15 cellular contexts compared by ENCODE assay signal in genomic region chr3:120404876-120405275, GRCh38. TPM values are rescaled to one million over a fixed set of nuclear protein-coding genes. Genes with fewer than 3 reads are reported as not detected.
A peak's percentile ranks its signal among the peaks of the same experiment; 100 is the strongest.
DNase-seq lines count a peak whose midpoint lies in the region; ATAC-seq and TF ChIP-seq lines count a peak whose summit lies in the region.
"Had no signal": no experiment of that assay in that cellular context is flagged by ENCODE, and none has a peak within 500 bp of the region (broad histone marks: within the 10 kb centered on the region; RNA-seq: fewer than 3 reads in every experiment).

No MANE protein-coding gene starts in this region.

- H3K23ac ChIP-seq in IMR-90 (ENCODE audit: low read depth, low read length): no peak overlapping the region

- H2BK120ac ChIP-seq in IMR-90 (ENCODE audit: low read depth, low read length): no peak overlapping the region

- ATAC-seq in IMR-90 (ENCODE audit: low read depth) (peak; percentile 46; the same call in 1 of the 2 replicates), gastrocnemius medialis (no peak)
- ATAC-seq: CD8-positive, alpha-beta T cell had no signal

- H3K9me1 ChIP-seq in IMR-90 (ENCODE audit: insufficient read depth, low read length): peaks cover 14% of the 10 kb centered on the region

- no peak overlapping the region for H4K8ac ChIP-seq in IMR-90 (ENCODE audit: low read depth in 2 of 2, low read length in 2 of 2)

- H3K9me3 ChIP-seq in IMR-90 (ENCODE audit: control insufficient read depth, insufficient read depth, low read length) (no peaks in the 10 kb centered on the region), vagina (no peaks in the 10 kb centered on the region), gastrocnemius medialis (no peaks in the 10 kb centered on the region)

- dilution Hi-C loops in IMR-90 (cut with HindIII; ENCODE audit: low sequenced_read_pairs, unreplicated experiment): no loop called here

- 100% methylated on average over 1 of the region's 3 CpGs; no CpG with 5 or more reads in 1 of the 2 experiments for WGBS in IMR-90 (ENCODE audit: extremely low coverage in 2 of 2, insufficient read length in 1 of 2), 2 experiments

- H3K27me3 ChIP-seq in IMR-90 (ENCODE audit: control insufficient read depth, insufficient read depth, low read length): no peaks in the 10 kb centered on the region
- no peaks in the 10 kb centered on the region for H3K27me3 ChIP-seq in vagina
- no peaks in the 10 kb centered on the region for H3K27me3 ChIP-seq in gastrocnemius medialis

- H3K4ac ChIP-seq in IMR-90 (ENCODE audit: low read depth, low read length): no peak overlapping the region

- H2AFZ ChIP-seq in IMR-90 (replicated peaks; ENCODE audit: low read length, poor library complexity): no peak overlapping the region

- CTCF ChIA-PET in IMR-90 (lab: Yijun Ruan, JAX): interaction anchor here (1.5 kb wide), 1 partner anchor 12 kb away, joined by 4 read pairs; no protein-coding TSS in a partner anchor

- no peak for TF ChIP-seq CTCF in IMR-90 (conservative IDR thresholded peaks at IDR 0.05; ENCODE audit: low read depth, low read length)
- no peak for TF ChIP-seq CTCF in chondrocyte (IDR thresholded peaks at IDR 0.05)
- TF ChIP-seq CTCF in nephron progenitor cell (IDR thresholded peaks at IDR 0.05): no peak
- TF ChIP-seq CTCF in vagina (IDR thresholded peaks at IDR 0.05): no peak
- no peak for TF ChIP-seq CTCF in gastrocnemius medialis (IDR thresholded peaks at IDR 0.05 in 4 of 5, conservative IDR thresholded peaks at IDR 0.05 in 1 of 5)

- no peak overlapping the region for H4K91ac ChIP-seq in IMR-90 (ENCODE audit: insufficient read depth, low read depth, low read length)

- H2BK15ac ChIP-seq in IMR-90 (ENCODE audit: low read depth, low read length): no peak overlapping the region

- in situ Hi-C loops in IMR-90 (cut with MboI; ENCODE audit: low sequenced_read_pairs) (loop anchor here (5.0 kb wide), 1 partner anchor 163 kb away; no protein-coding TSS in a partner anchor), gastrocnemius medialis (cut with MboI; ENCODE audit: low sequenced_read_pairs in 4 of 4) (loop anchor here in 3 of 4 donors (10.0 to 25.0 kb wide), 2 partner anchors 160 to 518 kb away; no protein-coding TSS in a partner anchor)

- TF ChIP-seq RAD21 in IMR-90 (IDR thresholded peaks at IDR 0.05; ENCODE audit: low read length): no peak

- POLR2A ChIA-PET in IMR-90 (lab: Charles Lee; ENCODE audit: unreplicated experiment): no interaction called here

- DNase-seq in ELR (ENCODE audit: low read depth): peak; percentile 38
- peak; percentile 25 for DNase-seq in IMR-90
- no peak for DNase-seq in chondrocyte (ENCODE audit: low spot score)
- no peak for DNase-seq in nephron progenitor cell
- no peak for DNase-seq in vagina (ENCODE audit: extremely low spot score in 2 of 2)
- DNase-seq in SIG-M5 (lab: John Stamatoyannopoulos, UW): no peak
- no peak for DNase-seq in amniotic stem cell (lab: John Stamatoyannopoulos, UW)
- no peak for DNase-seq in gastrocnemius medialis
- DNase-seq: CD8-positive, alpha-beta T cell; DND-41; NCI-H146; NCI-H2107; NCI-H226; NCI-H526 treated with DMSO at 0.1 percent for 48 hours; RPMI8226 had no signal

- BruUV-seq in IMR-90 (replicated peaks; lab: Mats Ljungman, UMichigan): no TSS peak

- TF ChIP-seq POLR2A in IMR-90 (IDR thresholded peaks at IDR 0.05; ENCODE audit: low read depth, low read length) (no peak), vagina (IDR thresholded peaks at IDR 0.05) (no peak), gastrocnemius medialis (IDR thresholded peaks at IDR 0.05) (no peak)

- H2BK20ac ChIP-seq in IMR-90 (ENCODE audit: low read depth, low read length): no peak overlapping the region

- no peak overlapping the region for H3K56ac ChIP-seq in IMR-90 (ENCODE audit: extremely low read depth, insufficient read depth, low read length)

- H2AK5ac ChIP-seq in IMR-90 (ENCODE audit: low read depth, low read length): no peak overlapping the region

- H3K27me3 Mint-ChIP-seq in chondrocyte (ENCODE audit: low read depth) (no peaks in the 10 kb centered on the region), nephron progenitor cell (ENCODE audit: low read depth, poor library complexity) (no peaks in the 10 kb centered on the region)

- H3K18ac ChIP-seq in IMR-90 (ENCODE audit: low read depth, low read length): no peak overlapping the region

- H3K36me3 ChIP-seq in IMR-90 (ENCODE audit: control insufficient read depth, insufficient read depth, low read length): peaks cover 79% of the 10 kb centered on the region
- peaks cover 10 to 84% of the 10 kb centered on the region in 2 donors for H3K36me3 ChIP-seq in vagina
- H3K36me3 ChIP-seq in gastrocnemius medialis: peaks cover 0 to 32% of the 10 kb centered on the region in 2 donors

- no peak overlapping the region for H4K5ac ChIP-seq in IMR-90 (ENCODE audit: low read depth, low read length)

- no peak overlapping the region for H3K4me2 ChIP-seq in IMR-90 (ENCODE audit: low read depth, low read length)

- no peak overlapping the region for H2BK5ac ChIP-seq in IMR-90 (ENCODE audit: low read depth, low read length, poor library complexity, severe bottlenecking)

- H3K27ac Mint-ChIP-seq in chondrocyte (ENCODE audit: unreplicated experiment) (peak overlapping the region; percentile 39), nephron progenitor cell (peak overlapping the region; percentile 35)
- H3K27ac Mint-ChIP-seq: CD8-positive, alpha-beta T cell had no signal

- H3K4me3 Mint-ChIP-seq in chondrocyte (ENCODE audit: unreplicated experiment) (no peak overlapping the region), nephron progenitor cell (no peak overlapping the region)
- H3K4me3 Mint-ChIP-seq: CD8-positive, alpha-beta T cell had no signal

- no peak overlapping the region for H2AK9ac ChIP-seq in IMR-90 (replicated peaks; ENCODE audit: low read depth, low read length, poor library complexity)

- 0 out of 2 replicates have a peak, but pooled peaks cover 6% of the 10 kb centered on the region for H4K20me1 ChIP-seq in IMR-90 (ENCODE audit: insufficient read depth, low read length)

- H3K14ac ChIP-seq in IMR-90 (replicated peaks; ENCODE audit: low read depth, low read length): no peak overlapping the region

- peaks cover 79% of the 10 kb centered on the region for H3K36me3 Mint-ChIP-seq in chondrocyte (ENCODE audit: low read depth)
- H3K36me3 Mint-ChIP-seq in nephron progenitor cell (ENCODE audit: low read depth): peaks cover 84% of the 10 kb centered on the region
- H3K36me3 Mint-ChIP-seq: CD8-positive, alpha-beta T cell had no signal

- no peak overlapping the region for H3K4me3 ChIP-seq in IMR-90 (ENCODE audit: insufficient read depth, low read depth, low read length)
- H3K4me3 ChIP-seq in vagina: no peak overlapping the region
- H3K4me3 ChIP-seq in gastrocnemius medialis: no peak overlapping the region

- H3K4me1 ChIP-seq in IMR-90 (ENCODE audit: control insufficient read depth, insufficient read depth, low read length) (peaks cover 2% of the 10 kb centered on the region; the same call in 1 of the 2 replicates), vagina (no peaks in the 10 kb centered on the region), gastrocnemius medialis (no peaks in the 10 kb centered on the region)

- no peaks in the 10 kb centered on the region for H3K9me3 Mint-ChIP-seq in chondrocyte (ENCODE audit: low read depth)
- no peaks in the 10 kb centered on the region for H3K9me3 Mint-ChIP-seq in nephron progenitor cell
- H3K9me3 Mint-ChIP-seq: CD8-positive, alpha-beta T cell had no signal

- H3K4me1 Mint-ChIP-seq in chondrocyte (ENCODE audit: low read depth) (peaks cover 3% of the 10 kb centered on the region), nephron progenitor cell (no peaks in the 10 kb centered on the region)

- no peak overlapping the region for H3K27ac ChIP-seq in IMR-90 (ENCODE audit: insufficient read depth, low read length)
- H3K27ac ChIP-seq in vagina: no peak overlapping the region
- no peak overlapping the region for H3K27ac ChIP-seq in gastrocnemius medialis

- H3K79me1 ChIP-seq in IMR-90 (ENCODE audit: low read depth in 1 of 2, low read length in 2 of 2): peaks cover 25 to 65% of the 10 kb centered on the region in 2 experiments

- intact Hi-C loops in IMR-90 (cut with micrococcal nuclease) (loop anchor here (1.0 kb wide), 1 partner anchor 42 kb away; no protein-coding TSS in a partner anchor), vagina (cut with DNase I) (no loop called here), gastrocnemius medialis (cut with DNase I; ENCODE audit: low total_unique reads) (no loop called here)

- H3K9ac ChIP-seq in IMR-90 (ENCODE audit: low read depth, low read length): no peak overlapping the region

TF ChIP-seq in IMR-90, 13 proteins besides CTCF, POLR2A, EP300 and RAD21:
- TF ChIP-seq CHD1 (IDR thresholded peaks at IDR 0.05; ENCODE audit: low read depth, low read length): no peak
TF ChIP-seq in IMR-90: peak in this region for 0.

RNA-seq across cellular contexts. Expression of gene FSTL1, which starts 45.9 kb away (rescaled TPM):
- total RNA-seq in IMR-90 (2012; rRNA removed) (1,097 and 1,642 TPM in 2 replicates), chondrocyte (2,561 to 3,511 TPM (median 3,398 TPM) in 3 replicates), vagina (387 TPM), gastrocnemius medialis (10 to 100 TPM; 33.4 to 77.5 (median 44.0) TPM)
- 864 and 916 TPM in 2 replicates for polyA plus RNA-seq in IMR-90 (2012; rRNA removed)
- 367 and 446 TPM in 2 replicates for polyA plus RNA-seq in IMR-90 (2012; cell fraction: cytosol; rRNA removed)
- polyA plus RNA-seq in IMR-90 (2012; cell fraction: nucleus; rRNA removed; ENCODE audit: low replicate concordance): 302 and 555 TPM in 2 replicates

RNA-seq across cellular contexts. Expression of gene LRRC58, which starts 55.7 kb away (rescaled TPM):
- total RNA-seq in IMR-90 (2012; rRNA removed) (13.4 and 21.7 TPM in 2 replicates), chondrocyte (26.1 to 28.0 TPM (median 27.8 TPM) in 3 replicates), vagina (25.0 TPM), gastrocnemius medialis (10 to 100 TPM in 3 of 4 donors, 1 to 10 TPM in 1; 8.4 to 15.2 (median 13.6) TPM)
- 4.2 and 5.0 TPM in 2 replicates for polyA plus RNA-seq in IMR-90 (2012; rRNA removed)
- polyA plus RNA-seq in IMR-90 (2012; cell fraction: cytosol; rRNA removed): 1.7 and 2.1 TPM in 2 replicates
- polyA plus RNA-seq in IMR-90 (2012; cell fraction: nucleus; rRNA removed; ENCODE audit: low replicate concordance): 1.6 and 3.2 TPM in 2 replicates

Comparison
In these comparisons a context has a peak if more than half of its experiments do, and no peak if none do; other contexts are left out.
1. DNase-seq: peak in ELR (single experiment) and IMR-90 (single experiment); none in chondrocyte (single experiment), nephron progenitor cell (single experiment), vagina (0 of 2), SIG-M5 (single experiment), amniotic stem cell (single experiment) and gastrocnemius medialis (0 of 2).